In the genomic region with DNA sequence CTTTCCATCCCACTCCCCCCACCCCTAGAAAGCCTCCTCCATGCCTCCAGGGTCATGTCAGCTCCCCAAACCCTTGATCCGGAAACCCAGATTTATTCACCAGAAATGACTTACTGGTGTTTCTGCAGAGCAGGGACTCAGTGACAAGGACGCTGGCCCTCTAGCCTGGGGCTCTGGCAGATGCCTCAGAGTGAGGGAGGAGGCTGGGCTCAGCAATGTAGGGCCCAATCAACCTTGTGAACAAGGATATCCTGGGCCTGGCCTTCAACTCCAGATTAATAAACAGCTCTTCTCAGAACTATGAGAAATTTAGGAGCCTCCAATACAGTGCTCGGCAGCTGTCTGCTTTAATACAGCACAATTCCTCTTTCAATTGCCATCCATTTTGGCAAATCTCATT, we compare ENCODE assay signal across 20 cellular contexts. TPM values are rescaled to one million over a fixed set of nuclear protein-coding genes. Genes with fewer than 3 reads are reported as not detected.
DNase-seq lines count a peak whose midpoint lies in the region; ATAC-seq and TF ChIP-seq lines count a peak whose summit lies in the region.
"Had no signal": no experiment of that assay in that cellular context is flagged by ENCODE, and none has a peak within 500 bp of the region (broad histone marks: within the 10 kb centered on the region; RNA-seq: fewer than 3 reads in every experiment).

A gene (minus strand): TSS at position 162 of the 400 bp plus-strand sequence. CDS start 1,149 bp downstream, outside the sequence.

- no peak within 1 kb of the TSS for H4K91ac ChIP-seq in neuronal stem cell (ENCODE audit: low read depth, low read length, poor library complexity)

- intact Hi-C loops in PC-9 (cut with micrococcal nuclease; ENCODE audit: unreplicated experiment) (no loop called here), uterus (cut with DNase I; ENCODE audit: low total_unique reads) (no loop called here)

- CTCF ChIA-PET in PC-9 (lab: Charles Lee), result no interaction called here

- H3K4me1 ChIP-seq in BE2C (no peaks in the 10 kb centered on the region), PC-9 (replicated peaks; ENCODE audit: insufficient read depth) (peaks cover 17% of the 10 kb centered on the region), liver (ENCODE audit: control insufficient read depth in 4 of 4, insufficient read depth in 4 of 4, low read length in 3 of 4) (peaks cover 12 to 86% (median 64%) of the 10 kb centered on the region in 4 donors), neuronal stem cell (ENCODE audit: control insufficient read depth in 2 of 2, insufficient read depth in 1 of 2, low read depth in 1 of 2, low read length in 2 of 2) (no peaks in the 10 kb centered on the region), uterus (no peaks in the 10 kb centered on the region)

- no peak within 1 kb of the TSS for H4K8ac ChIP-seq in neuronal stem cell (ENCODE audit: low read depth, low read length)

- H3K4ac ChIP-seq in neuronal stem cell (ENCODE audit: low read length), result no peak within 1 kb of the TSS

- TF ChIP-seq POLR2A in uterus (IDR thresholded peaks at IDR 0.05), result no peak

- H3K36me3 ChIP-seq in BE2C, result no peaks in the 10 kb centered on the region
- H3K36me3 ChIP-seq in PC-9 (ENCODE audit: low read depth), result no peaks in the 10 kb centered on the region
- H3K36me3 ChIP-seq in liver (ENCODE audit: control insufficient read depth in 4 of 4, insufficient read depth in 3 of 4, low read depth in 1 of 4, low read length in 3 of 4), result no peaks in the 10 kb centered on the region
- H3K36me3 ChIP-seq in neuronal stem cell (replicated peaks in 1 of 2; ENCODE audit: control insufficient read depth in 2 of 2, insufficient read depth in 2 of 2, low read length in 2 of 2), result no peaks in the 10 kb centered on the region
- H3K36me3 ChIP-seq in uterus, result no peaks in the 10 kb centered on the region
- H3K36me3 ChIP-seq: BLaER1 treated with 17β-estradiol and CSF1 and Interleukin-3, amounts not matched to agents 10 nM and 100 nM had no signal

- H3K9me2 ChIP-seq in PC-9 (ENCODE audit: insufficient read depth), result no peaks in the 10 kb centered on the region

- peak within 1 kb of the TSS; percentile 50 to 57 for H3K9ac ChIP-seq in liver (ENCODE audit: low read depth in 1 of 2, low read length in 2 of 2)
- H3K9ac ChIP-seq in neuronal stem cell (ENCODE audit: low read depth, low read length, poor library complexity), result no peak within 1 kb of the TSS
- H3K9ac ChIP-seq: BLaER1 treated with 17β-estradiol and CSF1 and Interleukin-3, amounts not matched to agents 10 nM and 100 nM; GM23248 had no signal

- peak within 1 kb of the TSS; percentile 38 for H2BK120ac ChIP-seq in neuronal stem cell (ENCODE audit: low read depth, low read length)

- WGBS in liver, result 40% methylated on average over 3 of the region's 3 CpGs
- no CpG with 5 or more reads among the region's 3 CpGs for WGBS in neuronal stem cell (ENCODE audit: extremely low coverage in 2 of 2, insufficient read length in 2 of 2, insufficient replicate concordance in 1 of 2), 2 donors

- no peak within 1 kb of the TSS for H2AK5ac ChIP-seq in neuronal stem cell (ENCODE audit: low read depth, low read length)

- H3K4me2 ChIP-seq in PC-9, result peak within 1 kb of the TSS; percentile 18
- H3K4me2 ChIP-seq in neuronal stem cell (ENCODE audit: insufficient read depth, low read length, poor library complexity, severe bottlenecking), result no peak within 1 kb of the TSS

- no TSS peak for BruUV-seq in PC-9 (replicated peaks; lab: Mats Ljungman, UMichigan)

- no peak within 1 kb of the TSS for H2BK12ac ChIP-seq in neuronal stem cell (ENCODE audit: low read length)

- H2AFZ ChIP-seq in PC-9 (no peak within 1 kb of the TSS), neuronal stem cell (ENCODE audit: low read length) (no peak within 1 kb of the TSS)
- H2AFZ ChIP-seq: GM23248 had no signal

- no peak within 1 kb of the TSS for H3K18ac ChIP-seq in neuronal stem cell (ENCODE audit: low read length)

- H4K20me1 ChIP-seq in PC-9 (ENCODE audit: insufficient read depth), result no peaks in the 10 kb centered on the region
- H4K20me1 ChIP-seq: BLaER1 treated with 17β-estradiol and CSF1 and Interleukin-3, amounts not matched to agents 10 nM and 100 nM had no signal

- TF ChIP-seq CTCF in BE2C (IDR thresholded peaks at IDR 0.05; ENCODE audit: low read depth, low read length), result no peak
- TF ChIP-seq CTCF in PC-9 (conservative IDR thresholded peaks at IDR 0.05), result no peak
- no peak for TF ChIP-seq CTCF in liver (IDR thresholded peaks at IDR 0.05; ENCODE audit: low read depth, low read length, missing input control)
- no peak for TF ChIP-seq CTCF in uterus (IDR thresholded peaks at IDR 0.05)

- H3K14ac ChIP-seq in neuronal stem cell (ENCODE audit: low read length), result no peak within 1 kb of the TSS

- H3K27ac ChIP-seq in PC-9, result no peak within 1 kb of the TSS
- peak within 1 kb of the TSS; percentile 63 to 77 for H3K27ac ChIP-seq in liver (ENCODE audit: low read depth in 1 of 2, low read length in 2 of 2)
- H3K27ac ChIP-seq in neuronal stem cell (replicated peaks; ENCODE audit: low read length), result no peak within 1 kb of the TSS
- H3K27ac ChIP-seq in uterus, result no peak within 1 kb of the TSS
- H3K27ac ChIP-seq: GM23248 had no signal

- H3K79me1 ChIP-seq in neuronal stem cell (ENCODE audit: low read depth, low read length), result no peaks in the 10 kb centered on the region

- DNase-seq in BE2C (peak; percentile 16), PC-9 (no peak), neuronal stem cell (ENCODE audit: low spot score) (no peak), NCI-H2081 treated with DMSO at 0.1 percent for 48 hours (lab: John Stamatoyannopoulos, UW) (no peak), uterus (no peak)
- DNase-seq: 8988T; CD8-positive, alpha-beta T cell; DMS 273 treated with DMSO at 0.1 percent for 48 hours; DMS53; DND-41; EL; HCEC 1CT had no signal

- H3K23ac ChIP-seq in neuronal stem cell (ENCODE audit: low read depth, low read length, poor library complexity), result no peak within 1 kb of the TSS

- no peaks in the 10 kb centered on the region for H3K9me3 ChIP-seq in BE2C
- no peaks in the 10 kb centered on the region for H3K9me3 ChIP-seq in PC-9 (ENCODE audit: insufficient read depth, low read depth)
- H3K9me3 ChIP-seq in liver (ENCODE audit: control insufficient read depth in 4 of 4, low read length in 3 of 4), result no peaks in the 10 kb centered on the region
- H3K9me3 ChIP-seq in neuronal stem cell (replicated peaks in 1 of 2; ENCODE audit: control insufficient read depth in 2 of 2, insufficient read depth in 1 of 2, low read depth in 1 of 2, low read length in 2 of 2), result no peaks in the 10 kb centered on the region
- no peaks in the 10 kb centered on the region for H3K9me3 ChIP-seq in uterus

- ATAC-seq in GM18502 (IDR thresholded peaks at IDR 0.05; ENCODE audit: poor library complexity, unreplicated experiment), result no peak
- no peak for ATAC-seq in HG02678 (IDR thresholded peaks at IDR 0.05; ENCODE audit: unreplicated experiment)
- ATAC-seq: CD8-positive, alpha-beta T cell; GM12878 had no signal

- POLR2A ChIA-PET in PC-9 (lab: Charles Lee; ENCODE audit: unreplicated experiment), result interaction anchor here (0.7 kb wide), 1 partner anchor 147 kb away, joined by 3 read pairs; no protein-coding TSS in a partner anchor

- TF ChIP-seq RAD21 in liver (IDR thresholded peaks at IDR 0.05), result no peak

- no peak within 1 kb of the TSS for H2BK5ac ChIP-seq in neuronal stem cell (ENCODE audit: low read length)

- H3K4me3 ChIP-seq in BE2C (ENCODE audit: low read depth, low read length) (no peak within 1 kb of the TSS), PC-9 (no peak within 1 kb of the TSS), liver (ENCODE audit: low read depth in 1 of 3, low read length in 3 of 3) (peak within 1 kb of the TSS; percentile 47 to 62 (median 54)), neuronal stem cell (ENCODE audit: low read length in 2 of 2) (no peak within 1 kb of the TSS), uterus (no peak within 1 kb of the TSS)
- H3K4me3 ChIP-seq: BLaER1 treated with 17β-estradiol and CSF1 and Interleukin-3, amounts not matched to agents 10 nM and 100 nM; GM12878; GM23248 had no signal

- H3K27me3 ChIP-seq in BE2C (no peaks in the 10 kb centered on the region), PC-9 (ENCODE audit: insufficient read depth, low read depth) (no peaks in the 10 kb centered on the region), liver (ENCODE audit: control insufficient read depth in 4 of 4, insufficient read depth in 4 of 4, low read length in 3 of 4) (no peaks in the 10 kb centered on the region), neuronal stem cell (ENCODE audit: control insufficient read depth in 3 of 3, insufficient read depth in 3 of 3, low read depth in 1 of 3, low read length in 3 of 3) (peaks cover 0 to 4% (median 0%) of the 10 kb centered on the region in 3 experiments), uterus (no peaks in the 10 kb centered on the region)
- H3K27me3 ChIP-seq: BLaER1 treated with 17β-estradiol and CSF1 and Interleukin-3, amounts not matched to agents 10 nM and 100 nM had no signal

- no peaks in the 10 kb centered on the region for H3F3A ChIP-seq in PC-9 (ENCODE audit: insufficient read depth, low read depth)

- no peaks in the 10 kb centered on the region for H3K79me2 ChIP-seq in PC-9 (ENCODE audit: low read depth)

- no peak within 1 kb of the TSS for H2BK15ac ChIP-seq in neuronal stem cell (ENCODE audit: low read length)

TF ChIP-seq in liver, 16 proteins besides CTCF, POLR2A, EP300 and RAD21 (continues in another document):
- TF ChIP-seq JUND (IDR thresholded peaks at IDR 0.05) (peak in 1 of 2 donors; percentile 11), RXRA (IDR thresholded peaks at IDR 0.05) (peak; percentile 77 to 78), HNF4G (IDR thresholded peaks at IDR 0.05) (no peak), TAF1 (conservative IDR thresholded peaks at IDR 0.05) (peak; percentile 92), YY1 (IDR thresholded peaks at IDR 0.05) (peak; percentile 17), SP1 (IDR thresholded peaks at IDR 0.05) (peak; percentile 29), HNF4A (conservative IDR thresholded peaks at IDR 0.05) (peak; percentile 17 to 42)

RNA-seq across cellular contexts. Expression of the gene that starts here (rescaled TPM):
- polyA plus RNA-seq in BE2C (2012; ENCODE audit: insufficient read depth, insufficient read length, low read depth), result not detected
- total RNA-seq in PC-9 (2021), result not detected in 2 replicates
- 100 to 1,000 TPM in 1 of 2 donors, 10 to 100 TPM in 1; 36.2 to 222 TPM for total RNA-seq in liver
- 100 to 1,000 TPM in 1 of 2 donors, 10 to 100 TPM in 1; 80.8 to 128 TPM for polyA plus RNA-seq in liver
- not detected for polyA plus RNA-seq in neuronal stem cell (2013, experiment 1 of 2)
- not detected for polyA plus RNA-seq in neuronal stem cell (2013, experiment 2 of 2)
- not detected for total RNA-seq in uterus
- total RNA-seq: A673; CD8-positive, alpha-beta T cell; GM12878; GM23248 had no signal
- polyA plus RNA-seq: AG04450, GM12878, GM23248 had no signal

Comparison
In these comparisons a context has a peak if more than half of its experiments do, and no peak if none do; other contexts are left out.
1. RNA of the gene that starts here (total RNA-seq): 36.2 to 222 TPM in liver; not detected in PC-9 and not detected in uterus; every median in the first group is over 10 times any median in the second.
2. H3K4me3 ChIP-seq: peak in liver (3 of 3); none in BE2C (single experiment), PC-9 (single experiment), neuronal stem cell (0 of 2) and uterus (0 of 2).
3. H3K27ac ChIP-seq: peak in liver (2 of 2); none in PC-9 (single experiment), neuronal stem cell (single experiment) and uterus (0 of 2).